In the genomic region with DNA sequence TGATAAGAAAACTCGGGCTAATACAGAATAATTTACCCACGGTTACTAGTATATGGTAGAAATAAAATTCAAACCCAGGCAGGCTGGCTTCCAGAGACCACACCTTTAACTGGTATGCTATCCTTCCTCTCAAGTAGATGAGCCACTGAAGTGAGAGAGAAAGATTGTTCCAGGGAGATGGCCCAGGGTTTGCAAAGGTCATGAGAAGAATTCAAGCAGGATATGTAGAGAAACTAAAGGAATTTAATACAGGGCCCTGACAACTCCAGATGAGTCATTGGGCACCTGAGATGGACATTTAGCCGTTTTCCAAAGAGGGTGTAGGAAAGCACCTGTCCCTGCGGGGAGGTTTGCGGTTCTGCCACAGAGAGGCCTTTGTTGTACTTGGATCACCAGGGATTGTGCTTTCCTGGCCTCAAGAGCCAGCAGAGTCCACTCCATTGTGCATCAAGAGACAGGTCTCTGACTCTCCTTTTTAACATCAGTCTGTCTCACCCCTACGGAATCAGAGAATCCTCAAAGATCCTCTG, we compare ENCODE assay signal across 29 cellular contexts.
"Had no signal": no experiment of that assay in that cellular context is flagged by ENCODE, and none has a peak within 500 bp of the region (broad histone marks: within the 10 kb centered on the region; RNA-seq: fewer than 3 reads in every experiment).

No MANE protein-coding gene starts in this region.

- H3K27me3 Mint-ChIP-seq: activated B cell treated with CpG ODN at 0.5 μM for 24 hours; stimulated activated naive B cell treated with anti-CD40 and anti-IgM and Interleukin-4, amounts not matched to agents 10 μg/mL and 1 μg/mL and 100 μg/mL, for 72 hours had no signal

- H3K9me3 ChIP-seq: breast epithelium, heart left ventricle, psoas muscle, right atrium auricular region, stomach, tibial artery had no signal

- H3K36me3 ChIP-seq: breast epithelium, heart left ventricle, neural progenitor cell, right atrium auricular region, stomach, tibial artery had no signal

- ATAC-seq: activated CD8-positive, alpha-beta T cell treated with anti-CD3 and anti-CD28 coated beads, Interleukin-2, amount 10 ng/mL, durations not matched to agents 7 days and 5 days; activated naive CD4-positive, alpha-beta T cell treated with anti-CD3 and anti-CD28 coated beads, Interleukin-2, amount 50 U/mL, for 72 hours; activated T-cell treated with anti-CD3 and anti-CD28 coated beads, Interleukin-2, amount 50 U/mL, for 72 hours; esophagus mucosa; heart left ventricle; natural killer cell; psoas muscle; stimulated activated naive B cell treated with anti-CD40 and anti-IgM and Interleukin-4, amounts not matched to agents 10 μg/mL and 1 μg/mL and 100 μg/mL, for 72 hours had no signal

- H3K4me1 ChIP-seq: breast epithelium, psoas muscle, stomach, tibial artery had no signal

- H3K4me3 ChIP-seq: breast epithelium, heart left ventricle, neural progenitor cell, psoas muscle, right atrium auricular region, stomach, tibial artery had no signal

- H3K9me3 Mint-ChIP-seq: activated B cell treated with CpG ODN at 0.5 μM for 24 hours; activated naive CD4-positive, alpha-beta T cell treated with anti-CD3 and anti-CD28 coated beads, Interleukin-2, amount 50 U/mL, for 72 hours; activated T-cell treated with anti-CD3 and anti-CD28 coated beads, Interleukin-2, amount 50 U/mL, for 72 hours; endodermal cell; memory B cell; natural killer cell; stimulated activated naive B cell treated with anti-CD40 and anti-IgM and Interleukin-4, amounts not matched to agents 10 μg/mL and 1 μg/mL and 100 μg/mL, for 72 hours; T-helper 2 cell treated with Interferon-gamma antibody and Interleukin-4, amounts not matched to agents 5 μg/mL and 100 μg/mL, for 36 hours had no signal

- H3K4me3 Mint-ChIP-seq: activated B cell treated with CpG ODN at 0.5 μM for 24 hours; activated CD8-positive, alpha-beta T cell treated with anti-CD3 and anti-CD28 coated beads, Interleukin-2, amount 10 ng/mL, durations not matched to agents 7 days and 5 days; activated T-cell treated with anti-CD3 and anti-CD28 coated beads, Interleukin-2, amount 50 U/mL, for 72 hours; endodermal cell; immature natural killer cell; memory B cell; natural killer cell; neural progenitor cell; stimulated activated naive B cell treated with anti-CD40 and anti-IgM and Interleukin-4, amounts not matched to agents 10 μg/mL and 1 μg/mL and 100 μg/mL, for 72 hours; T-helper 2 cell treated with Interferon-gamma antibody and Interleukin-4, amounts not matched to agents 5 μg/mL and 100 μg/mL, for 36 hours had no signal

- DNase-seq: activated B cell treated with CpG ODN at 0.5 μM for 24 hours; activated CD4-positive, alpha-beta T cell treated with anti-CD3 and anti-CD28 coated beads, Interleukin-2, amount 50 U/mL, for 1 hour; activated CD8-positive, alpha-beta T cell treated with anti-CD3 and anti-CD28 coated beads, Interleukin-2, amount 10 ng/mL, durations not matched to agents 7 days and 5 days; activated naive CD4-positive, alpha-beta T cell; activated T-cell treated with anti-CD3 and anti-CD28 coated beads for 4 hours; activated T-cell treated with anti-CD3 and anti-CD28 coated beads, Interleukin-2, amount 50 U/mL, for 72 hours; central memory CD4-positive, alpha-beta T cell; endodermal cell; foreskin fibroblast; heart left ventricle; hypothalamus; immature natural killer cell; kidney; natural killer cell; occipital lobe; psoas muscle; stimulated activated CD4-positive, alpha-beta T cell treated with anti-CD3 and anti-CD28 coated beads, Interleukin-15, amount 100 ng/mL, for 24 hours; stimulated activated CD4-positive, alpha-beta T cell treated with anti-CD3 and anti-CD28 coated beads, Interleukin-2, amount 100 ng/mL, for 24 hours; stimulated activated naive B cell treated with anti-CD40 and anti-IgM and Interleukin-4, amounts not matched to agents 10 μg/mL and 1 μg/mL and 100 μg/mL, for 72 hours; stomach; tibial artery had no signal

- H3K36me3 Mint-ChIP-seq: activated naive CD4-positive, alpha-beta T cell treated with anti-CD3 and anti-CD28 coated beads, Interleukin-2, amount 50 U/mL, for 72 hours; immature natural killer cell; memory B cell; natural killer cell; stimulated activated naive B cell treated with anti-CD40 and anti-IgM and Interleukin-4, amounts not matched to agents 10 μg/mL and 1 μg/mL and 100 μg/mL, for 72 hours had no signal

- H3K27me3 ChIP-seq: breast epithelium, heart left ventricle, neural progenitor cell, right atrium auricular region, stomach, tibial artery had no signal

- H3K27ac Mint-ChIP-seq: activated B cell treated with CpG ODN at 0.5 μM for 24 hours; activated CD8-positive, alpha-beta T cell treated with anti-CD3 and anti-CD28 coated beads, Interleukin-2, amount 10 ng/mL, durations not matched to agents 7 days and 5 days; activated naive CD4-positive, alpha-beta T cell treated with anti-CD3 and anti-CD28 coated beads, Interleukin-2, amount 50 U/mL, for 72 hours; activated T-cell treated with anti-CD3 and anti-CD28 coated beads, Interleukin-2, amount 50 U/mL, for 72 hours; endodermal cell; immature natural killer cell; memory B cell; natural killer cell; stimulated activated naive B cell treated with anti-CD40 and anti-IgM and Interleukin-4, amounts not matched to agents 10 μg/mL and 1 μg/mL and 100 μg/mL, for 72 hours; T-helper 2 cell treated with Interferon-gamma antibody and Interleukin-4, amounts not matched to agents 5 μg/mL and 100 μg/mL, for 36 hours had no signal

- H3K27ac ChIP-seq: breast epithelium, heart left ventricle, neural progenitor cell, parathyroid adenoma, psoas muscle, right atrium auricular region, stomach, tibial artery had no signal

- H3K4me1 Mint-ChIP-seq: activated B cell treated with CpG ODN at 0.5 μM for 24 hours; immature natural killer cell; memory B cell; natural killer cell; stimulated activated naive B cell treated with anti-CD40 and anti-IgM and Interleukin-4, amounts not matched to agents 10 μg/mL and 1 μg/mL and 100 μg/mL, for 72 hours had no signal

- FAIRE-seq: kidney had no signal
